In genomic region chr11:109001585-109001984, GRCh38 we compare ENCODE assay signal across 9 cellular contexts.
"Had no signal": no experiment of that assay in that cellular context is flagged by ENCODE, and none has a peak within 500 bp of the region (broad histone marks: within the 10 kb centered on the region; RNA-seq: fewer than 3 reads in every experiment).

No MANE protein-coding gene starts in this region.

- H3K27ac Mint-ChIP-seq: GM23338, H9, HFFc6 had no signal

- H3K4me3 ChIP-seq: GM23248, GM23338, HAP-1 had no signal

- H3K27ac ChIP-seq: GM23248 had no signal

- DNase-seq: GM23248, GOT3, H7, H9, HCEC 1CT, HFFc6 had no signal

- H3K4me2 ChIP-seq: GM23338 had no signal

- H3K9ac ChIP-seq: GM23248 had no signal

- H3K4me1 Mint-ChIP-seq: GM23338 had no signal

- H3K4me1 ChIP-seq: HAP-1 had no signal

- ATAC-seq: GM23338, HCT116 had no signal

- H3K36me3 ChIP-seq: HAP-1 had no signal

- H3K4me3 Mint-ChIP-seq: GM23338, H9, HFFc6 had no signal

- H3K9me3 Mint-ChIP-seq: GM23338 had no signal
